2 cellular contexts compared by ENCODE assay signal in the genomic region with DNA sequence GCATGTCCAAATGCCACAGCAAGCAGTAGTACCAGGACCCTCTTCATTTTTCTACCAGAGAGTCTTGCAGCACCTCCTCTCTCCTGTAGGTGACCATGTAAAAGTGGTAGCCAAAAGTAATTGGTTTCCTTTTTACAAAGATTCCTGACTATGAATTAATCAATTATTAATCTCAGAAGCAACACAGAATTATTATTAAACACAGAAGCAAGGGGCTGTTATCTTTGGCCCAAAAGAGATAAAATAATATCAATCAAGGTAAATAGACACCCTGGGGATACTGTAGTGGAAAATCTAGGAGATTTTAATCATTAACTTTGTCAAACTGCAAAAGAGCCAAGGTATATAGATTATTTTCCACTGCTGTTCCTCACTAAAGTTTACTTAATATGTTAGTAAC.
TF ChIP-seq lines count a peak whose summit lies in the region.

A gene with protein sequence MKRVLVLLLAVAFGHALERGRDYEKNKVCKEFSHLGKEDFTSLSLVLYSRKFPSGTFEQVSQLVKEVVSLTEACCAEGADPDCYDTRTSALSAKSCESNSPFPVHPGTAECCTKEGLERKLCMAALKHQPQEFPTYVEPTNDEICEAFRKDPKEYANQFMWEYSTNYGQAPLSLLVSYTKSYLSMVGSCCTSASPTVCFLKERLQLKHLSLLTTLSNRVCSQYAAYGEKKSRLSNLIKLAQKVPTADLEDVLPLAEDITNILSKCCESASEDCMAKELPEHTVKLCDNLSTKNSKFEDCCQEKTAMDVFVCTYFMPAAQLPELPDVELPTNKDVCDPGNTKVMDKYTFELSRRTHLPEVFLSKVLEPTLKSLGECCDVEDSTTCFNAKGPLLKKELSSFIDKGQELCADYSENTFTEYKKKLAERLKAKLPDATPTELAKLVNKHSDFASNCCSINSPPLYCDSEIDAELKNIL (minus strand): TSS at position 108 of the 400 bp plus-strand sequence. CDS start 61 bp downstream, at position 47.

TF ChIP-seq in liver, 16 proteins besides CTCF, POLR2A, EP300 and RAD21:
- TF ChIP-seq RXRA (IDR thresholded peaks at IDR 0.05) (peak; percentile 12 to 70), NR2F2 (IDR thresholded peaks at IDR 0.05) (peak; percentile 12), HNF4A (conservative IDR thresholded peaks at IDR 0.05) (peak; percentile 58 to 78), FOXA1 (IDR thresholded peaks at IDR 0.05) (peak; percentile 73), TAF1 (conservative IDR thresholded peaks at IDR 0.05) (peak; percentile 99), EGR1 (IDR thresholded peaks at IDR 0.05; ENCODE audit: low read depth in 2 of 2) (peak in 1 of 2 donors; percentile 91), HNF4G (IDR thresholded peaks at IDR 0.05) (no peak), YY1 (IDR thresholded peaks at IDR 0.05) (peak; percentile 53), FOXA2 (IDR thresholded peaks at IDR 0.05) (peak; percentile 71), JUND (IDR thresholded peaks at IDR 0.05) (peak in 1 of 2 donors; percentile 61), GABPA (IDR thresholded peaks at IDR 0.05 in 1 of 2, conservative IDR thresholded peaks at IDR 0.05 in 1 of 2) (no peak), SP1 (IDR thresholded peaks at IDR 0.05) (peak; percentile 81)
- TF ChIP-seq, protein P1, sequence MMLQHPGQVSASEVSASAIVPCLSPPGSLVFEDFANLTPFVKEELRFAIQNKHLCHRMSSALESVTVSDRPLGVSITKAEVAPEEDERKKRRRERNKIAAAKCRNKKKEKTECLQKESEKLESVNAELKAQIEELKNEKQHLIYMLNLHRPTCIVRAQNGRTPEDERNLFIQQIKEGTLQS (IDR thresholded peaks at IDR 0.05), result no peak
- TF ChIP-seq, protein P2, sequence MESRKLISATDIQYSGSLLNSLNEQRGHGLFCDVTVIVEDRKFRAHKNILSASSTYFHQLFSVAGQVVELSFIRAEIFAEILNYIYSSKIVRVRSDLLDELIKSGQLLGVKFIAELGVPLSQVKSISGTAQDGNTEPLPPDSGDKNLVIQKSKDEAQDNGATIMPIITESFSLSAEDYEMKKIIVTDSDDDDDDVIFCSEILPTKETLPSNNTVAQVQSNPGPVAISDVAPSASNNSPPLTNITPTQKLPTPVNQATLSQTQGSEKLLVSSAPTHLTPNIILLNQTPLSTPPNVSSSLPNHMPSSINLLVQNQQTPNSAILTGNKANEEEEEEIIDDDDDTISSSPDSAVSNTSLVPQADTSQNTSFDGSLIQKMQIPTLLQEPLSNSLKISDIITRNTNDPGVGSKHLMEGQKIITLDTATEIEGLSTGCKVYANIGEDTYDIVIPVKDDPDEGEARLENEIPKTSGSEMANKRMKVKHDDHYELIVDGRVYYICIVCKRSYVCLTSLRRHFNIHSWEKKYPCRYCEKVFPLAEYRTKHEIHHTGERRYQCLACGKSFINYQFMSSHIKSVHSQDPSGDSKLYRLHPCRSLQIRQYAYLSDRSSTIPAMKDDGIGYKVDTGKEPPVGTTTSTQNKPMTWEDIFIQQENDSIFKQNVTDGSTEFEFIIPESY (IDR thresholded peaks at IDR 0.05), result peak; percentile 75
- TF ChIP-seq, protein P3, sequence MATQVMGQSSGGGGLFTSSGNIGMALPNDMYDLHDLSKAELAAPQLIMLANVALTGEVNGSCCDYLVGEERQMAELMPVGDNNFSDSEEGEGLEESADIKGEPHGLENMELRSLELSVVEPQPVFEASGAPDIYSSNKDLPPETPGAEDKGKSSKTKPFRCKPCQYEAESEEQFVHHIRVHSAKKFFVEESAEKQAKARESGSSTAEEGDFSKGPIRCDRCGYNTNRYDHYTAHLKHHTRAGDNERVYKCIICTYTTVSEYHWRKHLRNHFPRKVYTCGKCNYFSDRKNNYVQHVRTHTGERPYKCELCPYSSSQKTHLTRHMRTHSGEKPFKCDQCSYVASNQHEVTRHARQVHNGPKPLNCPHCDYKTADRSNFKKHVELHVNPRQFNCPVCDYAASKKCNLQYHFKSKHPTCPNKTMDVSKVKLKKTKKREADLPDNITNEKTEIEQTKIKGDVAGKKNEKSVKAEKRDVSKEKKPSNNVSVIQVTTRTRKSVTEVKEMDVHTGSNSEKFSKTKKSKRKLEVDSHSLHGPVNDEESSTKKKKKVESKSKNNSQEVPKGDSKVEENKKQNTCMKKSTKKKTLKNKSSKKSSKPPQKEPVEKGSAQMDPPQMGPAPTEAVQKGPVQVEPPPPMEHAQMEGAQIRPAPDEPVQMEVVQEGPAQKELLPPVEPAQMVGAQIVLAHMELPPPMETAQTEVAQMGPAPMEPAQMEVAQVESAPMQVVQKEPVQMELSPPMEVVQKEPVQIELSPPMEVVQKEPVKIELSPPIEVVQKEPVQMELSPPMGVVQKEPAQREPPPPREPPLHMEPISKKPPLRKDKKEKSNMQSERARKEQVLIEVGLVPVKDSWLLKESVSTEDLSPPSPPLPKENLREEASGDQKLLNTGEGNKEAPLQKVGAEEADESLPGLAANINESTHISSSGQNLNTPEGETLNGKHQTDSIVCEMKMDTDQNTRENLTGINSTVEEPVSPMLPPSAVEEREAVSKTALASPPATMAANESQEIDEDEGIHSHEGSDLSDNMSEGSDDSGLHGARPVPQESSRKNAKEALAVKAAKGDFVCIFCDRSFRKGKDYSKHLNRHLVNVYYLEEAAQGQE (IDR thresholded peaks at IDR 0.05), result peak; percentile 88
- TF ChIP-seq, protein P4, sequence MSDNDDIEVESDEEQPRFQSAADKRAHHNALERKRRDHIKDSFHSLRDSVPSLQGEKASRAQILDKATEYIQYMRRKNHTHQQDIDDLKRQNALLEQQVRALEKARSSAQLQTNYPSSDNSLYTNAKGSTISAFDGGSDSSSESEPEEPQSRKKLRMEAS (IDR thresholded peaks at IDR 0.05), result peak; percentile 57

TF ChIP-seq in HepG2, 621 proteins besides CTCF, POLR2A, EP300 and RAD21:
- TF ChIP-seq, protein P5, sequence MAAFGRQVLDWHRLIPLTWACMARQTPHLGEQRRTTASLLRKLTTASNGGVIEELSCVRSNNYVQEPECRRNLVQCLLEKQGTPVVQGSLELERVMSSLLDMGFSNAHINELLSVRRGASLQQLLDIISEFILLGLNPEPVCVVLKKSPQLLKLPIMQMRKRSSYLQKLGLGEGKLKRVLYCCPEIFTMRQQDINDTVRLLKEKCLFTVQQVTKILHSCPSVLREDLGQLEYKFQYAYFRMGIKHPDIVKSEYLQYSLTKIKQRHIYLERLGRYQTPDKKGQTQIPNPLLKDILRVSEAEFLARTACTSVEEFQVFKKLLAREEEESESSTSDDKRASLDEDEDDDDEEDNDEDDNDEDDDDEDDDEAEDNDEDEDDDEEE (CRISPR knock-in tag; IDR thresholded peaks at IDR 0.05), result no peak
- TF ChIP-seq ZBTB42 (CRISPR knock-in tag; IDR thresholded peaks at IDR 0.05), result no peak
- TF ChIP-seq TEAD2 (CRISPR knock-in tag; IDR thresholded peaks at IDR 0.05), result no peak
- no peak for TF ChIP-seq ZNF383 (CRISPR knock-in tag; IDR thresholded peaks at IDR 0.05; ENCODE audit: borderline replicate concordance)
- no peak for TF ChIP-seq ZNF460 (CRISPR knock-in tag; IDR thresholded peaks at IDR 0.05; ENCODE audit: borderline replicate concordance)
- TF ChIP-seq CCAR2 (optimal IDR thresholded peaks at IDR 0.05; ENCODE audit: low read depth, low read length), result no peak
- TF ChIP-seq SIN3B (IDR thresholded peaks at IDR 0.05; ENCODE audit: low read length), result no peak
- TF ChIP-seq FOXO1 (CRISPR knock-in tag; IDR thresholded peaks at IDR 0.05), result no peak
- TF ChIP-seq TP53 (CRISPR knock-in tag; conservative IDR thresholded peaks at IDR 0.05), result no peak
- TF ChIP-seq, protein P6, sequence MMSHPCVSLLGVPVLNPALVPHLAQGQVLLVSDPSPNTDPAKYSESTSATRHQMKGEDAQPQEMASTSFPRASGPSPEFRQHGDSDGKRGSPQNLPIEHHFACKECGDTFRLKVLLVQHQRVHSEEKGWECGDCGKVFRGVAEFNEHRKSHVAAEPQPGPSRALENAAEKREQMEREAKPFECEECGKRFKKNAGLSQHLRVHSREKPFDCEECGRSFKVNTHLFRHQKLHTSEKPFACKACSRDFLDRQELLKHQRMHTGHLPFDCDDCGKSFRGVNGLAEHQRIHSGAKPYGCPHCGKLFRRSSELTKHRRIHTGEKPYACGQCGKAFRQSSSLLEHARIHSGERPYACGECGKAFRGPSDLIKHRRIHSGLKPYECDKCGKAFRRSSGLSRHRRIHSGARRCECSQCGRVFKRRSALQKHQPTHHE (CRISPR knock-in tag; IDR thresholded peaks at IDR 0.05; ENCODE audit: borderline replicate concordance), result no peak
- TF ChIP-seq ZNF253 (CRISPR knock-in tag; IDR thresholded peaks at IDR 0.05; ENCODE audit: borderline replicate concordance), result no peak
- TF ChIP-seq FOXC1 (CRISPR knock-in tag; IDR thresholded peaks at IDR 0.05; ENCODE audit: borderline replicate concordance), result no peak
- TF ChIP-seq WIZ (CRISPR knock-in tag; IDR thresholded peaks at IDR 0.05), result no peak
- TF ChIP-seq ERF (CRISPR knock-in tag; IDR thresholded peaks at IDR 0.05), result no peak
TF ChIP-seq in HepG2: peak in this region for 0.
